ENCODE assay signal across 8 cellular contexts in genomic region chr1:32072622-32073386, GRCh38. TPM values are rescaled to one million over a fixed set of nuclear protein-coding genes. Genes with fewer than 3 reads are reported as not detected.
DNase-seq lines count a peak whose midpoint lies in the region; ATAC-seq and TF ChIP-seq lines count a peak whose summit lies in the region.

Gene TMEM39B, plus strand, starts transcription at chr1:32072939. Its CDS starts 109 bp downstream, at chr1:32073048.

- intact Hi-C loops in CD14-positive monocyte (cut with micrococcal nuclease), result loop anchor here (2.0 to 5.0 kb wide), 2 partner anchors 34 to 36 kb away; partner anchors contain the start of gene KPNA6 (in 2 of the 2)

- peak within 1 kb of the TSS; percentile 90 to 97 (median 95) for H3K27ac Mint-ChIP-seq in CD14-positive monocyte

- peak within 1 kb of the TSS; percentile 92 to 97 for H3K4me3 Mint-ChIP-seq in CD14-positive monocyte

- H3K9me3 Mint-ChIP-seq in CD14-positive monocyte, result peaks cover 0 to 4% (median 0%) of the 10 kb centered on the region in 7 donors

- no peak for TF ChIP-seq CTCF in CD14-positive monocyte (IDR thresholded peaks at IDR 0.05)

- ATAC-seq in GM19395 (IDR thresholded peaks at IDR 0.05; ENCODE audit: unreplicated experiment) (peak; percentile 82), HG03558 (IDR thresholded peaks at IDR 0.05; ENCODE audit: extremely low read depth, unreplicated experiment) (peak; percentile 71), left lobe of liver (peak; percentile 92)

- peak; percentile 87 for DNase-seq in CD14-positive monocyte (ENCODE audit: low spot score)
- peak; percentile 87 for DNase-seq in NCI-H748 treated with DMSO at 0.1 percent for 48 hours (lab: John Stamatoyannopoulos, UW)
- DNase-seq in activated CD4-positive, alpha-beta T cell treated with anti-CD3 and anti-CD28 coated beads, Interleukin-2, amount 50 U/mL, for 1 hour, result peak; percentile 90
- peak; percentile 86 for DNase-seq in cortex of kidney (lab: John Stamatoyannopoulos, UW)
- DNase-seq in left lobe of liver (ENCODE audit: low spot score), result peak; percentile 95
- DNase-seq in stimulated activated CD4-positive, alpha-beta T cell treated with anti-CD3 and anti-CD28 coated beads, Interleukin-2, amount 100 ng/mL, for 4 hours (ENCODE audit: low read depth), result peak; percentile 89

- H3K36me3 Mint-ChIP-seq in CD14-positive monocyte, result peaks cover 24 to 25% of the 10 kb centered on the region in 2 donors

- peaks cover 3 to 13% (median 5%) of the 10 kb centered on the region in 3 donors for H3K27me3 Mint-ChIP-seq in CD14-positive monocyte (ENCODE audit: low read depth in 3 of 3)

- H3K4me1 Mint-ChIP-seq in CD14-positive monocyte, result peaks cover 55% of the 10 kb centered on the region

RNA-seq across cellular contexts. Expression of gene TMEM39B, which starts in this region (rescaled TPM):
- 1 to 10 TPM; 3.3 to 3.4 TPM for polyA plus RNA-seq in CD14-positive monocyte
- 6.0 TPM for total RNA-seq in left lobe of liver

Comparison
In these comparisons a context has a peak if more than half of its experiments do, and no peak if none do; other contexts are left out.
1. Peak in every context shown above with its lines: DNase-seq and ATAC-seq.